In genomic region chr1:227261501-227261900, GRCh38 we compare ENCODE assay signal across 23 cellular contexts. TPM values are rescaled to one million over a fixed set of nuclear protein-coding genes. Genes with fewer than 3 reads are reported as not detected.
DNase-seq lines count a peak whose midpoint lies in the region; ATAC-seq, FAIRE-seq and TF ChIP-seq lines count a peak whose summit lies in the region.
"Had no signal": no experiment of that assay in that cellular context is flagged by ENCODE, and none has a peak within 500 bp of the region (broad histone marks: within the 10 kb centered on the region; RNA-seq: fewer than 3 reads in every experiment).

No MANE protein-coding gene starts in this region.

- H3K4me3 Mint-ChIP-seq in activated naive CD8-positive, alpha-beta T cell treated with anti-CD3 and anti-CD28 coated beads, Interleukin-2, amount 10 ng/mL, durations not matched to agents 7 days and 5 days = no peak overlapping the region
- no peak overlapping the region for H3K4me3 Mint-ChIP-seq in activated naive CD8-positive, alpha-beta T cell treated with anti-CD3 and anti-CD28 coated beads, Interleukin-2, amount 50 U/mL, for 24 hours
- H3K4me3 Mint-ChIP-seq in mesothelial cell of epicardium = no peak overlapping the region
- H3K4me3 Mint-ChIP-seq: B cell; CD4-positive, alpha-beta T cell; CD8-positive, alpha-beta T cell had no signal

- POLR2A ChIA-PET in activated naive CD8-positive, alpha-beta T cell treated with anti-CD3 and anti-CD28 coated beads, Interleukin-2, amount 10 ng/mL, durations not matched to agents 7 days and 5 days (lab: Charles Lee) = no interaction called here

- no peaks in the 10 kb centered on the region for H3K9me3 Mint-ChIP-seq in activated naive CD8-positive, alpha-beta T cell treated with anti-CD3 and anti-CD28 coated beads, Interleukin-2, amount 10 ng/mL, durations not matched to agents 7 days and 5 days
- no peaks in the 10 kb centered on the region for H3K9me3 Mint-ChIP-seq in activated naive CD8-positive, alpha-beta T cell treated with anti-CD3 and anti-CD28 coated beads, Interleukin-2, amount 50 U/mL, for 24 hours
- H3K9me3 Mint-ChIP-seq in mesothelial cell of epicardium = no peaks in the 10 kb centered on the region
- H3K9me3 Mint-ChIP-seq: CD4-positive, alpha-beta T cell; CD8-positive, alpha-beta T cell had no signal

- H3K27me3 Mint-ChIP-seq in activated naive CD8-positive, alpha-beta T cell treated with anti-CD3 and anti-CD28 coated beads, Interleukin-2, amount 10 ng/mL, durations not matched to agents 7 days and 5 days = peaks cover 4% of the 10 kb centered on the region
- peaks cover 4% of the 10 kb centered on the region for H3K27me3 Mint-ChIP-seq in activated naive CD8-positive, alpha-beta T cell treated with anti-CD3 and anti-CD28 coated beads, Interleukin-2, amount 50 U/mL, for 24 hours
- no peaks in the 10 kb centered on the region for H3K27me3 Mint-ChIP-seq in mesothelial cell of epicardium (ENCODE audit: low read depth)

- peak overlapping the region; percentile 28 for H3K27ac Mint-ChIP-seq in activated naive CD8-positive, alpha-beta T cell treated with anti-CD3 and anti-CD28 coated beads, Interleukin-2, amount 10 ng/mL, durations not matched to agents 7 days and 5 days
- no peak overlapping the region for H3K27ac Mint-ChIP-seq in activated naive CD8-positive, alpha-beta T cell treated with anti-CD3 and anti-CD28 coated beads, Interleukin-2, amount 50 U/mL, for 24 hours
- H3K27ac Mint-ChIP-seq in mesothelial cell of epicardium = peak overlapping the region; percentile 19
- H3K27ac Mint-ChIP-seq: B cell; CD4-positive, alpha-beta T cell; CD8-positive, alpha-beta T cell had no signal

- H3K36me3 Mint-ChIP-seq in activated naive CD8-positive, alpha-beta T cell treated with anti-CD3 and anti-CD28 coated beads, Interleukin-2, amount 10 ng/mL, durations not matched to agents 7 days and 5 days = no peaks in the 10 kb centered on the region
- no peaks in the 10 kb centered on the region for H3K36me3 Mint-ChIP-seq in activated naive CD8-positive, alpha-beta T cell treated with anti-CD3 and anti-CD28 coated beads, Interleukin-2, amount 50 U/mL, for 24 hours (ENCODE audit: low read depth)
- no peaks in the 10 kb centered on the region for H3K36me3 Mint-ChIP-seq in mesothelial cell of epicardium
- H3K36me3 Mint-ChIP-seq: CD8-positive, alpha-beta T cell had no signal

- H3K4me1 Mint-ChIP-seq in activated naive CD8-positive, alpha-beta T cell treated with anti-CD3 and anti-CD28 coated beads, Interleukin-2, amount 10 ng/mL, durations not matched to agents 7 days and 5 days = no peaks in the 10 kb centered on the region
- H3K4me1 Mint-ChIP-seq in activated naive CD8-positive, alpha-beta T cell treated with anti-CD3 and anti-CD28 coated beads, Interleukin-2, amount 50 U/mL, for 24 hours = no peaks in the 10 kb centered on the region
- peaks cover under 1% of the 10 kb centered on the region for H3K4me1 Mint-ChIP-seq in mesothelial cell of epicardium
- H3K4me1 Mint-ChIP-seq: B cell had no signal

- no peak for ATAC-seq in activated naive CD8-positive, alpha-beta T cell treated with anti-CD3 and anti-CD28 coated beads, Interleukin-2, amount 10 ng/mL, durations not matched to agents 7 days and 5 days (ENCODE audit: low read depth)
- no peak for ATAC-seq in activated naive CD8-positive, alpha-beta T cell treated with anti-CD3 and anti-CD28 coated beads, Interleukin-2, amount 50 U/mL, for 24 hours
- ATAC-seq: A549; CD8-positive, alpha-beta T cell; GM12878 had no signal

- FAIRE-seq in D721Med (lab: Jason Lieb, UNC) = peak; percentile 38
- FAIRE-seq: A549, GM12878, GM12892, GM18507 had no signal

- TF ChIP-seq CTCF in D721Med (IDR thresholded peaks at IDR 0.05; ENCODE audit: insufficient read depth, missing control alignments) (no peak), mesothelial cell of epicardium (IDR thresholded peaks at IDR 0.05; ENCODE audit: unreplicated experiment) (no peak)

- no peak for DNase-seq in activated naive CD8-positive, alpha-beta T cell treated with anti-CD3 and anti-CD28 coated beads, Interleukin-2, amount 10 ng/mL, durations not matched to agents 7 days and 5 days
- DNase-seq in activated naive CD8-positive, alpha-beta T cell treated with anti-CD3 and anti-CD28 coated beads, Interleukin-2, amount 50 U/mL, for 24 hours = no peak
- DNase-seq in D721Med (ENCODE audit: insufficient read length, low spot score) (no peak), mesothelial cell of epicardium (ENCODE audit: low spot score in 2 of 2, unreplicated experiment in 2 of 2) (no peak), HT-29 (ENCODE audit: low spot score) (no peak), RPMI8226 (no peak)
- DNase-seq: AML-193; Caco-2; Calu3; CD4-positive, alpha-beta T cell; CD8-positive, alpha-beta T cell; DMS 273 treated with DMSO at 0.1 percent for 48 hours; DMS153; DMS53; DMS79; DND-41; EL; GDM1 had no signal

RNA-seq across cellular contexts. Expression of gene CDC42BPA, which starts 56.8 kb away (rescaled TPM):
- total RNA-seq in activated naive CD8-positive, alpha-beta T cell treated with anti-CD3 and anti-CD28 coated beads, Interleukin-2, amount 10 ng/mL, durations not matched to agents 7 days and 5 days = 1 to 10 TPM in 1 of 2 experiments, under 1 TPM in 1; 0.91 to 1.2 TPM
- 36.8 to 44.4 TPM (median 43.2 TPM) in 3 replicates for total RNA-seq in mesothelial cell of epicardium
- total RNA-seq in HT-29 (2014; rRNA removed; shearing (Covaris generic)) = 16.6 and 17.9 TPM in 2 replicates
